ENCODE assay signal across 14 cellular contexts in the genomic region with DNA sequence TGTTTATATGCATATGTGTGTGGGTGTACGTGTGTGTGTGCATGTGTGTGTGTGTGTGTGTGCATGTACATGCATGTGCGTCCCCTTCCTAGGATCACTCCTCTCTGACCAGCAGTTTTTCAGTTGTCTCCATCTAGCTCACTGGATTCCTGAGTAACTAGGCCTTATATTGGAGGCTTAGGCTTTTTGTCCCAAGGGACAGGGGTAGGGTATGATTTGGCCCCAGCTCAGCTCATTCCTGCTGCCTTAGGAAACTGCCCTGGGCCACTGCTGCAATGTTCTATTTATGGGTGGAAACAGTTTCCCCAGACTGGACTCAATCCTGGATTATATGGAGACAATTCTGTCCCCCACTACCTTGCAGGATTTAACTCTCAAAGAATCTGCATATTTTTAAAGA.
"Had no signal": no experiment of that assay in that cellular context is flagged by ENCODE, and none has a peak within 500 bp of the region (broad histone marks: within the 10 kb centered on the region; RNA-seq: fewer than 3 reads in every experiment).

No MANE protein-coding gene starts in this region.

- H3K4me3 ChIP-seq: heart right ventricle, testis, uterus had no signal

- DNase-seq: activated CD4-positive, alpha-beta T cell treated with anti-CD3 and anti-CD28 coated beads for 1 hour; activated CD4-positive, alpha-beta T cell treated with anti-CD3 and anti-CD28 coated beads, Interleukin-2, amount 50 U/mL, for 48 hours; activated naive CD8-positive, alpha-beta T cell treated with anti-CD3 and anti-CD28 coated beads, Interleukin-2, amount 10 ng/mL, durations not matched to agents 7 days and 5 days; activated T-cell treated with anti-CD3 and anti-CD28 coated beads, Interleukin-2, amount 50 U/mL, for 72 hours; caudate nucleus; dermis blood vessel endothelial cell; endodermal cell; erythroblast; heart right ventricle; stimulated activated CD4-positive, alpha-beta T cell treated with anti-CD3 and anti-CD28 coated beads, Interleukin-4, amount 100 ng/mL, for 1 hour; stimulated activated CD8-positive, alpha-beta memory T cell treated with anti-CD3 and anti-CD28 coated beads, Interleukin-4, amount 100 ng/mL, for 48 hours; SW 1271; testis; uterus had no signal

- ATAC-seq: activated T-cell treated with anti-CD3 and anti-CD28 coated beads, Interleukin-2, amount 50 U/mL, for 72 hours had no signal
